ENCODE assay signal across 15 cellular contexts in genomic region chr16:53781023-53781605, GRCh38.
DNase-seq lines count a peak whose midpoint lies in the region; ATAC-seq, FAIRE-seq and TF ChIP-seq lines count a peak whose summit lies in the region.
"Had no signal": no experiment of that assay in that cellular context is flagged by ENCODE, and none has a peak within 500 bp of the region (broad histone marks: within the 10 kb centered on the region; RNA-seq: fewer than 3 reads in every experiment).

No MANE protein-coding gene starts in this region.

- H3K79me2 ChIP-seq in HepG2 (ENCODE audit: insufficient read depth, low read length) = peaks cover 22% of the 10 kb centered on the region

- no peak overlapping the region for H2AFZ ChIP-seq in HepG2 (ENCODE audit: low read length)

- H3K9me3 Mint-ChIP-seq in nephron progenitor cell = peaks cover 5% of the 10 kb centered on the region
- H3K9me3 Mint-ChIP-seq: activated CD4-positive, alpha-beta memory T cell treated with anti-CD3 and anti-CD28 coated beads for 36 hours had no signal

- H3K27ac ChIP-seq in breast epithelium (peak overlapping the region; percentile 80 to 84), HepG2 (ENCODE audit: extremely low read length, insufficient read depth, low read length) (no peak overlapping the region)
- H3K27ac ChIP-seq: brain microvascular endothelial cell had no signal

- intact Hi-C loops in breast epithelium (cut with DNase I; ENCODE audit: low total_unique reads) (no loop called here), HepG2 (cut with micrococcal nuclease; ENCODE audit: unreplicated experiment) (no loop called here)

- TF ChIP-seq CTCF in breast epithelium (IDR thresholded peaks at IDR 0.05) (no peak), HepG2 (CRISPR knock-in tag; IDR thresholded peaks at IDR 0.05) (no peak), nephron progenitor cell (IDR thresholded peaks at IDR 0.05) (no peak)

- POLR2A ChIA-PET in HepG2 (lab: Yijun Ruan, JAX) = no interaction called here

- H4K20me1 ChIP-seq in HepG2 (ENCODE audit: insufficient read depth, low read length) = no peaks in the 10 kb centered on the region

- H3K4me3 ChIP-seq in breast epithelium (no peak overlapping the region), HepG2 (replicated peaks in 1 of 3; ENCODE audit: insufficient read depth in 1 of 3, low read depth in 2 of 3, low read length in 3 of 3) (no peak overlapping the region)

- H3K9ac ChIP-seq in HepG2 (ENCODE audit: insufficient read depth, low read depth, low read length) = no peak overlapping the region

- BruUV-seq in HepG2 (replicated peaks; lab: Mats Ljungman, UMichigan) = no TSS peak

- TF ChIP-seq EP300 in HepG2 (IDR thresholded peaks at IDR 0.05; ENCODE audit: low read depth in 2 of 2, low read length in 2 of 2) (0 out of 4 replicates have a peak, but pooled peaks of 1 of the 2 experiments have one; percentile 20), HepG2 (CRISPR knock-in tag; IDR thresholded peaks at IDR 0.05; ENCODE audit: borderline replicate concordance) (no peak)

- FAIRE-seq in HepG2 (lab: Jason Lieb, UNC) = peak; percentile 26

- 96% methylated on average over 1 of the region's 1 CpG for WGBS in HepG2 (ENCODE audit: low lambda C conversion rate)

- peaks cover under 1 to 9% of the 10 kb centered on the region in 2 donors for H3K4me1 ChIP-seq in breast epithelium
- peaks cover 45% of the 10 kb centered on the region for H3K4me1 ChIP-seq in HepG2 (ENCODE audit: insufficient read depth, low read length)

- TF ChIP-seq RAD21 in HepG2 (CRISPR knock-in tag; IDR thresholded peaks at IDR 0.05) = no peak

- no peak overlapping the region for H3K4me3 Mint-ChIP-seq in nephron progenitor cell
- H3K4me3 Mint-ChIP-seq: activated CD4-positive, alpha-beta memory T cell treated with anti-CD3 and anti-CD28 coated beads for 36 hours had no signal

- H3K36me3 ChIP-seq in breast epithelium (no peaks in the 10 kb centered on the region), HepG2 (replicated peaks in 1 of 2; ENCODE audit: control insufficient read depth in 1 of 2, insufficient read depth in 2 of 2, low read length in 2 of 2) (no peaks in the 10 kb centered on the region)
- H3K36me3 ChIP-seq: brain microvascular endothelial cell had no signal

- TF ChIP-seq POLR2A in breast epithelium (IDR thresholded peaks at IDR 0.05) = no peak
- no peak for TF ChIP-seq POLR2A in HepG2 (IDR thresholded peaks at IDR 0.05; ENCODE audit: insufficient read depth in 1 of 2, low read depth in 2 of 2, low read length in 2 of 2)

- in situ Hi-C loops in HepG2 (cut with HindIII; ENCODE audit: extremely low pct_ligation_motif_present, low pct_unique_long_range_greater_than_20kb) = no loop called here

- DNase-seq in EH (ENCODE audit: low read depth) = peak; percentile 30
- DNase-seq in HT-29 (ENCODE audit: low spot score) = peak; percentile 53
- DNase-seq in breast epithelium (ENCODE audit: low spot score in 2 of 2) = no peak
- DNase-seq in HepG2 (ENCODE audit: low spot score) = peak; percentile 68
- no peak for DNase-seq in C1 segment of cervical spinal cord (lab: John Stamatoyannopoulos, UW)
- no peak for DNase-seq in stimulated activated CD4-positive, alpha-beta T cell treated with anti-CD3 and anti-CD28 coated beads, Interleukin-4, amount 100 ng/mL, for 24 hours
- DNase-seq in nephron progenitor cell = no peak
- DNase-seq: activated CD4-positive, alpha-beta memory T cell treated with anti-CD3 and anti-CD28 coated beads for 36 hours; activated effector memory CD4-positive, alpha-beta T cell treated with Interleukin-2 at 50 U/mL for 16 hours; brain microvascular endothelial cell; effector CD4-positive, alpha-beta T cell; GF-D8; NCI-H1048; T1000 had no signal

- peaks cover 34% of the 10 kb centered on the region for H3K4me1 Mint-ChIP-seq in nephron progenitor cell

- H3K36me3 Mint-ChIP-seq in nephron progenitor cell (ENCODE audit: low read depth) = peaks cover 9% of the 10 kb centered on the region
- H3K36me3 Mint-ChIP-seq: activated CD4-positive, alpha-beta memory T cell treated with anti-CD3 and anti-CD28 coated beads for 36 hours had no signal

- H3K9me3 ChIP-seq in breast epithelium (no peaks in the 10 kb centered on the region), HepG2 (ENCODE audit: low read length) (no peaks in the 10 kb centered on the region)

- H3K27me3 Mint-ChIP-seq in nephron progenitor cell (ENCODE audit: low read depth, poor library complexity) = peaks cover 3% of the 10 kb centered on the region
- H3K27me3 Mint-ChIP-seq: activated CD4-positive, alpha-beta memory T cell treated with anti-CD3 and anti-CD28 coated beads for 36 hours had no signal

- CTCF ChIA-PET in HepG2 (lab: Yijun Ruan, JAX; ENCODE audit: low intra/inter-chr PET ratio, low total read pairs) = no interaction called here

- ATAC-seq in HepG2 (peak; percentile 78), HG03280 (IDR thresholded peaks at IDR 0.05; ENCODE audit: unreplicated experiment) (no peak)

- H3K27me3 ChIP-seq in breast epithelium (no peaks in the 10 kb centered on the region), HepG2 (ENCODE audit: control insufficient read depth in 1 of 2, insufficient read depth in 2 of 2, low read length in 2 of 2) (no peaks in the 10 kb centered on the region)
- H3K27me3 ChIP-seq: brain microvascular endothelial cell had no signal

- no peak overlapping the region for H3K27ac Mint-ChIP-seq in nephron progenitor cell
- H3K27ac Mint-ChIP-seq: activated CD4-positive, alpha-beta memory T cell treated with anti-CD3 and anti-CD28 coated beads for 36 hours had no signal

- no peak overlapping the region; the same call in 1 of the 2 replicates for H3K4me2 ChIP-seq in HepG2 (ENCODE audit: low read depth, low read length)

TF ChIP-seq in HepG2, 621 proteins besides CTCF, POLR2A, EP300 and RAD21 (continues in another document):
- no peak for TF ChIP-seq ZNF850 (CRISPR knock-in tag; conservative IDR thresholded peaks at IDR 0.05)
- TF ChIP-seq ZBTB21 (CRISPR knock-in tag; IDR thresholded peaks at IDR 0.05) = no peak
- no peak for TF ChIP-seq FOXJ3 (CRISPR knock-in tag; IDR thresholded peaks at IDR 0.05; ENCODE audit: borderline replicate concordance)
- TF ChIP-seq SIN3B (IDR thresholded peaks at IDR 0.05; ENCODE audit: low read length) = no peak
- no peak for TF ChIP-seq PRDM4 (CRISPR knock-in tag; IDR thresholded peaks at IDR 0.05; ENCODE audit: borderline replicate concordance)
- no peak for TF ChIP-seq GTF2F1 (IDR thresholded peaks at IDR 0.05; ENCODE audit: low read length)
- no peak for TF ChIP-seq ZMYM4 (CRISPR knock-in tag; IDR thresholded peaks at IDR 0.05)
- no peak for TF ChIP-seq ZNF770 (CRISPR knock-in tag; IDR thresholded peaks at IDR 0.05)
- TF ChIP-seq NFRKB (IDR thresholded peaks at IDR 0.05) = no peak
- TF ChIP-seq ARID3A (IDR thresholded peaks at IDR 0.05; ENCODE audit: low read depth, low read length) = peak; percentile 88
- TF ChIP-seq MAFF (IDR thresholded peaks at IDR 0.05; ENCODE audit: low read depth, low read length) = no peak
- TF ChIP-seq ZNF577 (CRISPR knock-in tag; IDR thresholded peaks at IDR 0.05; ENCODE audit: borderline replicate concordance, low read depth) = no peak
- peak; percentile 68 for TF ChIP-seq RARA (CRISPR knock-in tag; IDR thresholded peaks at IDR 0.05)
- 0 out of 2 replicates have a peak, but pooled peaks have one; percentile 25 for TF ChIP-seq ZNF670 (CRISPR knock-in tag; IDR thresholded peaks at IDR 0.05; ENCODE audit: borderline replicate concordance)
- no peak for TF ChIP-seq ZNF33B (CRISPR knock-in tag; IDR thresholded peaks at IDR 0.05)

Comparison
In these comparisons a context has a peak if more than half of its experiments do, and no peak if none do; other contexts are left out.
1. DNase-seq: peak in EH (single experiment), HT-29 (single experiment) and HepG2 (single experiment); none in breast epithelium (0 of 2), C1 segment of cervical spinal cord (0 of 14), stimulated activated CD4-positive, alpha-beta T cell treated with anti-CD3 and anti-CD28 coated beads, Interleukin-4, amount 100 ng/mL, for 24 hours (single experiment) and nephron progenitor cell (single experiment).